9 cellular contexts compared by ENCODE assay signal in genomic region chr14:67335781-67336180, GRCh38. TPM values are rescaled to one million over a fixed set of nuclear protein-coding genes. Genes with fewer than 3 reads are reported as not detected.
DNase-seq lines count a peak whose midpoint lies in the region; ATAC-seq, FAIRE-seq and TF ChIP-seq lines count a peak whose summit lies in the region.
"Had no signal": no experiment of that assay in that cellular context is flagged by ENCODE, and none has a peak within 500 bp of the region (broad histone marks: within the 10 kb centered on the region; RNA-seq: fewer than 3 reads in every experiment).

No MANE protein-coding gene starts in this region.

- H3K4ac ChIP-seq in mesendoderm (ENCODE audit: low read depth, low read length), result no peak overlapping the region

- H2BK5ac ChIP-seq in mesendoderm (ENCODE audit: low read length), result no peak overlapping the region

- H3K27ac ChIP-seq in brain microvascular endothelial cell, result no peak overlapping the region
- H3K27ac ChIP-seq in mesendoderm (ENCODE audit: low read depth, low read length), result no peak overlapping the region

- H3K4me1 ChIP-seq in mesendoderm (ENCODE audit: control insufficient read depth, low read depth, low read length), result no peaks in the 10 kb centered on the region

- H4K5ac ChIP-seq in mesendoderm (ENCODE audit: low read length), result no peak overlapping the region

- no peak overlapping the region for H3K56ac ChIP-seq in mesendoderm (ENCODE audit: low read length)

- no peak overlapping the region for H3K9ac ChIP-seq in mesendoderm (ENCODE audit: low read length)

- in situ Hi-C loops in KBM-7 (cut with MboI; ENCODE audit: low pct_unique_long_range_greater_than_20kb, low sequenced_read_pairs), result no loop called here
- in situ Hi-C loops in brain microvascular endothelial cell (cut with HindIII; ENCODE audit: low pct_ligation_motif_present, low sequenced_read_pairs), result no loop called here

- no peak overlapping the region for H3K18ac ChIP-seq in mesendoderm (ENCODE audit: low read length)

- no peak overlapping the region for H2BK120ac ChIP-seq in mesendoderm (ENCODE audit: low read depth, low read length)

- TF ChIP-seq CTCF in brain microvascular endothelial cell (IDR thresholded peaks at IDR 0.05; ENCODE audit: low read depth, low read length, missing control alignments), result peak; percentile 60

- no peak overlapping the region for H4K8ac ChIP-seq in mesendoderm (ENCODE audit: low read depth, low read length)

- H3K4me2 ChIP-seq in mesendoderm (ENCODE audit: low read length), result no peak overlapping the region

- ATAC-seq in GM21526 (IDR thresholded peaks at IDR 0.05; ENCODE audit: low FRiP score, unreplicated experiment), result no peak

- no peak overlapping the region for H2AK5ac ChIP-seq in mesendoderm (ENCODE audit: low read length)

- no peak overlapping the region for H2BK15ac ChIP-seq in mesendoderm (replicated peaks; ENCODE audit: low read depth)

- H3K23ac ChIP-seq in mesendoderm (ENCODE audit: low read length), result no peak overlapping the region

- H3K79me1 ChIP-seq in mesendoderm (ENCODE audit: low read length), result no peaks in the 10 kb centered on the region

- DNase-seq in KBM-7 (peak; percentile 12), brain microvascular endothelial cell (no peak), mesendoderm (peak; percentile 55), MV-4-11 (lab: John Stamatoyannopoulos, UW) (no peak)
- no peak for DNase-seq in activated T-cell treated with anti-CD3 and anti-CD28 coated beads, Interleukin-2, amount 50 U/mL, for 1 hour
- DNase-seq: NCI-H2081 treated with DMSO at 0.1 percent for 48 hours, small intestine had no signal

- H3K36me3 ChIP-seq in brain microvascular endothelial cell (replicated peaks), result peaks cover 55% of the 10 kb centered on the region
- H3K36me3 ChIP-seq in mesendoderm (ENCODE audit: control insufficient read depth, insufficient read depth, low read length), result peaks cover 12% of the 10 kb centered on the region

- H3K79me2 ChIP-seq in mesendoderm (ENCODE audit: control insufficient read depth, insufficient read depth, low read length), result no peaks in the 10 kb centered on the region

- H3K27me3 ChIP-seq in brain microvascular endothelial cell (replicated peaks), result no peaks in the 10 kb centered on the region
- H3K27me3 ChIP-seq in mesendoderm (ENCODE audit: insufficient read depth, low read length, poor library complexity), result no peaks in the 10 kb centered on the region

- H3K4me3 ChIP-seq in brain microvascular endothelial cell (ENCODE audit: low read depth, low read length) (no peak overlapping the region), mesendoderm (ENCODE audit: low read length) (no peak overlapping the region)

- WGBS in mesendoderm (ENCODE audit: extremely low coverage, insufficient coverage, low lambda C conversion rate), result no CpG with 5 or more reads among the region's 2 CpGs

- FAIRE-seq in G401.6 (lab: Jason Lieb, UNC), result peak; percentile 42
- FAIRE-seq: small intestine had no signal

RNA-seq across cellular contexts. Expression of gene ATP6V1D, which starts 23.8 kb away (rescaled TPM):
- 47.6 TPM for polyA plus RNA-seq in mesendoderm (2013, experiment 1 of 2)
- 48.0 TPM for polyA plus RNA-seq in mesendoderm (2013, experiment 2 of 2)

RNA-seq across cellular contexts. Expression of gene EIF2S1, which starts 24.3 kb away (rescaled TPM):
- 99.3 TPM for polyA plus RNA-seq in mesendoderm (2013, experiment 1 of 2)
- polyA plus RNA-seq in mesendoderm (2013, experiment 2 of 2), result 98.4 TPM

Comparison
In these comparisons a context has a peak if more than half of its experiments do, and no peak if none do; other contexts are left out.
1. DNase-seq: peak in KBM-7 (single experiment) and mesendoderm (single experiment); none in brain microvascular endothelial cell (single experiment), activated T-cell treated with anti-CD3 and anti-CD28 coated beads, Interleukin-2, amount 50 U/mL, for 1 hour (single experiment) and MV-4-11 (single experiment).